ENCODE assay signal across 1 cellular context in the genomic region with DNA sequence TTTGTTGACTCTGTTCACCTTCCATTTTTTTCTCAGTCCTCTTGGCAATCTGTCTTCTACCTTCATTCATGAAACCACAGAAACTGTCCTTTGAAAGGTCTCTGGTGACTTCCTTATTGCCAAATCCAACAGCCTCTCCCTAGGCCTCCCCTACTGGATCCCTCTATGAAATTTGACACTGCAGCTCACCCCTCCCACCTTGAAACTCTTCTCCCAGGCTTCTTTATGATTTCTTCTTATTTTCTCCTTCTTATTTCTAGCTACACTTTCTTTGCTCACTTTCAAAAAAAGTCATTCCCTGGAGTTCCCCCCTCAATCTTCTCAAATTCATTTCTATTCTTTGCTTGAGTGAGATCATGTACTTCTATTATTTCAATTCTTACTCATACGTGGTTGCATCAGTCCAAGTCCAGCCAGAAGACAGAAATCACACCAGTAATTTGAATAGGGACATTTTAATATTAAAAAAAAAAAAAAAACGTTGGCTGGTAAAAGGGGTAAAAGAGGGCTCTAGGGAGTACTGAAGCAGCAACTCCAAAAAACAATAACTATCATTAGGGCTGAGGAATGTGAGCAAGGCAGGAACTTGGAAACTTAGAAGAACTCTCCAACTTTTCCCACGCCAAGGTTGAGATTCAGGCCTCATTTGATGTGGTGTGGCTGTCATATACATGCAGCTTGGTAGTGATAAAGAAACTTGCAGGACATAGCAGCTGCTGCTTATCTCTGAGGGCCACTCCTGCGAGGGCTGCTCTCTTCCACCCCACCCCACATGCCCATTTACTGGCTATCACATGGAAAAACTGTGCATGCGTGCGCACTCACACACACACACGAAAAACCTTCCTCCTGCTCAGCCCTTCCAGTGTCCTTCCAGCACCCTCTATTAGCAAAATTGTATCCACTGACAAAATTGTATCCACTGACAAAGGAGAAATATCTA.
TF ChIP-seq lines count a peak whose summit lies in the region.

No MANE protein-coding gene starts in this region.

TF ChIP-seq in HEK293, 187 proteins besides CTCF, POLR2A, EP300 and RAD21 (continued from another document):
- TF ChIP-seq, protein P1, sequence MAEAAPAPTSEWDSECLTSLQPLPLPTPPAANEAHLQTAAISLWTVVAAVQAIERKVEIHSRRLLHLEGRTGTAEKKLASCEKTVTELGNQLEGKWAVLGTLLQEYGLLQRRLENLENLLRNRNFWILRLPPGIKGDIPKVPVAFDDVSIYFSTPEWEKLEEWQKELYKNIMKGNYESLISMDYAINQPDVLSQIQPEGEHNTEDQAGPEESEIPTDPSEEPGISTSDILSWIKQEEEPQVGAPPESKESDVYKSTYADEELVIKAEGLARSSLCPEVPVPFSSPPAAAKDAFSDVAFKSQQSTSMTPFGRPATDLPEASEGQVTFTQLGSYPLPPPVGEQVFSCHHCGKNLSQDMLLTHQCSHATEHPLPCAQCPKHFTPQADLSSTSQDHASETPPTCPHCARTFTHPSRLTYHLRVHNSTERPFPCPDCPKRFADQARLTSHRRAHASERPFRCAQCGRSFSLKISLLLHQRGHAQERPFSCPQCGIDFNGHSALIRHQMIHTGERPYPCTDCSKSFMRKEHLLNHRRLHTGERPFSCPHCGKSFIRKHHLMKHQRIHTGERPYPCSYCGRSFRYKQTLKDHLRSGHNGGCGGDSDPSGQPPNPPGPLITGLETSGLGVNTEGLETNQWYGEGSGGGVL (tag by site-specific recombination; IDR thresholded peaks at IDR 0.05), result peak; percentile 69
- no peak for TF ChIP-seq ZNF585B (tag by site-specific recombination; IDR thresholded peaks at IDR 0.05)
- peak; percentile 22; the same call in 1 of the 2 replicates for TF ChIP-seq SP7 (tag by site-specific recombination; IDR thresholded peaks at IDR 0.05)
- TF ChIP-seq YY2 (tag by site-specific recombination; IDR thresholded peaks at IDR 0.05), result no peak
- TF ChIP-seq, protein P2, sequence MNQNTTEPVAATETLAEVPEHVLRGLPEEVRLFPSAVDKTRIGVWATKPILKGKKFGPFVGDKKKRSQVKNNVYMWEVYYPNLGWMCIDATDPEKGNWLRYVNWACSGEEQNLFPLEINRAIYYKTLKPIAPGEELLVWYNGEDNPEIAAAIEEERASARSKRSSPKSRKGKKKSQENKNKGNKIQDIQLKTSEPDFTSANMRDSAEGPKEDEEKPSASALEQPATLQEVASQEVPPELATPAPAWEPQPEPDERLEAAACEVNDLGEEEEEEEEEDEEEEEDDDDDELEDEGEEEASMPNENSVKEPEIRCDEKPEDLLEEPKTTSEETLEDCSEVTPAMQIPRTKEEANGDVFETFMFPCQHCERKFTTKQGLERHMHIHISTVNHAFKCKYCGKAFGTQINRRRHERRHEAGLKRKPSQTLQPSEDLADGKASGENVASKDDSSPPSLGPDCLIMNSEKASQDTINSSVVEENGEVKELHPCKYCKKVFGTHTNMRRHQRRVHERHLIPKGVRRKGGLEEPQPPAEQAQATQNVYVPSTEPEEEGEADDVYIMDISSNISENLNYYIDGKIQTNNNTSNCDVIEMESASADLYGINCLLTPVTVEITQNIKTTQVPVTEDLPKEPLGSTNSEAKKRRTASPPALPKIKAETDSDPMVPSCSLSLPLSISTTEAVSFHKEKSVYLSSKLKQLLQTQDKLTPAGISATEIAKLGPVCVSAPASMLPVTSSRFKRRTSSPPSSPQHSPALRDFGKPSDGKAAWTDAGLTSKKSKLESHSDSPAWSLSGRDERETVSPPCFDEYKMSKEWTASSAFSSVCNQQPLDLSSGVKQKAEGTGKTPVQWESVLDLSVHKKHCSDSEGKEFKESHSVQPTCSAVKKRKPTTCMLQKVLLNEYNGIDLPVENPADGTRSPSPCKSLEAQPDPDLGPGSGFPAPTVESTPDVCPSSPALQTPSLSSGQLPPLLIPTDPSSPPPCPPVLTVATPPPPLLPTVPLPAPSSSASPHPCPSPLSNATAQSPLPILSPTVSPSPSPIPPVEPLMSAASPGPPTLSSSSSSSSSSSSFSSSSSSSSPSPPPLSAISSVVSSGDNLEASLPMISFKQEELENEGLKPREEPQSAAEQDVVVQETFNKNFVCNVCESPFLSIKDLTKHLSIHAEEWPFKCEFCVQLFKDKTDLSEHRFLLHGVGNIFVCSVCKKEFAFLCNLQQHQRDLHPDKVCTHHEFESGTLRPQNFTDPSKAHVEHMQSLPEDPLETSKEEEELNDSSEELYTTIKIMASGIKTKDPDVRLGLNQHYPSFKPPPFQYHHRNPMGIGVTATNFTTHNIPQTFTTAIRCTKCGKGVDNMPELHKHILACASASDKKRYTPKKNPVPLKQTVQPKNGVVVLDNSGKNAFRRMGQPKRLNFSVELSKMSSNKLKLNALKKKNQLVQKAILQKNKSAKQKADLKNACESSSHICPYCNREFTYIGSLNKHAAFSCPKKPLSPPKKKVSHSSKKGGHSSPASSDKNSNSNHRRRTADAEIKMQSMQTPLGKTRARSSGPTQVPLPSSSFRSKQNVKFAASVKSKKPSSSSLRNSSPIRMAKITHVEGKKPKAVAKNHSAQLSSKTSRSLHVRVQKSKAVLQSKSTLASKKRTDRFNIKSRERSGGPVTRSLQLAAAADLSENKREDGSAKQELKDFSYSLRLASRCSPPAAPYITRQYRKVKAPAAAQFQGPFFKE (tag by site-specific recombination; IDR thresholded peaks at IDR 0.05; ENCODE audit: borderline replicate concordance), result no peak
- TF ChIP-seq MEIS1 (CRISPR knock-in tag; IDR thresholded peaks at IDR 0.05; ENCODE audit: borderline replicate concordance), result no peak
- 0 out of 2 replicates have a peak, but pooled peaks have one; percentile 27 for TF ChIP-seq ZXDB (tag by site-specific recombination; IDR thresholded peaks at IDR 0.05)
- no peak for TF ChIP-seq GFI1B (tag by site-specific recombination; IDR thresholded peaks at IDR 0.05)
- no peak for TF ChIP-seq ZNF184 (tag by site-specific recombination; IDR thresholded peaks at IDR 0.05)
- 0 out of 2 replicates have a peak, but pooled peaks have one; percentile 30 for TF ChIP-seq OSR2 (tag by site-specific recombination; IDR thresholded peaks at IDR 0.05)
- no peak for TF ChIP-seq ZNF175 (tag by site-specific recombination; IDR thresholded peaks at IDR 0.05)
- TF ChIP-seq MZF1 (tag by site-specific recombination; IDR thresholded peaks at IDR 0.05; ENCODE audit: borderline replicate concordance), result peak; percentile 75; the same call in 1 of the 2 replicates
- TF ChIP-seq, protein P3, sequence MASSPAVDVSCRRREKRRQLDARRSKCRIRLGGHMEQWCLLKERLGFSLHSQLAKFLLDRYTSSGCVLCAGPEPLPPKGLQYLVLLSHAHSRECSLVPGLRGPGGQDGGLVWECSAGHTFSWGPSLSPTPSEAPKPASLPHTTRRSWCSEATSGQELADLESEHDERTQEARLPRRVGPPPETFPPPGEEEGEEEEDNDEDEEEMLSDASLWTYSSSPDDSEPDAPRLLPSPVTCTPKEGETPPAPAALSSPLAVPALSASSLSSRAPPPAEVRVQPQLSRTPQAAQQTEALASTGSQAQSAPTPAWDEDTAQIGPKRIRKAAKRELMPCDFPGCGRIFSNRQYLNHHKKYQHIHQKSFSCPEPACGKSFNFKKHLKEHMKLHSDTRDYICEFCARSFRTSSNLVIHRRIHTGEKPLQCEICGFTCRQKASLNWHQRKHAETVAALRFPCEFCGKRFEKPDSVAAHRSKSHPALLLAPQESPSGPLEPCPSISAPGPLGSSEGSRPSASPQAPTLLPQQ (tag by site-specific recombination; IDR thresholded peaks at IDR 0.05), result peak; percentile 23; the same call in 1 of the 2 replicates
- peak; percentile 65; the same call in 1 of the 2 replicates for TF ChIP-seq ZNF341 (tag by site-specific recombination; IDR thresholded peaks at IDR 0.05; ENCODE audit: low read depth)
- TF ChIP-seq ZNF335 (tag by site-specific recombination; conservative IDR thresholded peaks at IDR 0.05), result peak; percentile 43
- 0 out of 2 replicates have a peak, but pooled peaks have one; percentile 25 for TF ChIP-seq ZFP69B (tag by site-specific recombination; IDR thresholded peaks at IDR 0.05)
- TF ChIP-seq ZNF394 (tag by site-specific recombination; IDR thresholded peaks at IDR 0.05; ENCODE audit: borderline replicate concordance), result peak; percentile 31; the same call in 1 of the 2 replicates
- TF ChIP-seq ZNF366 (tag by site-specific recombination; conservative IDR thresholded peaks at IDR 0.05), result peak; percentile 65
- TF ChIP-seq KLF1 (tag by site-specific recombination; IDR thresholded peaks at IDR 0.05), result no peak
- peak; percentile 22; the same call in 1 of the 2 replicates for TF ChIP-seq ZNF24 (tag by site-specific recombination; IDR thresholded peaks at IDR 0.05)
- TF ChIP-seq, protein P4, sequence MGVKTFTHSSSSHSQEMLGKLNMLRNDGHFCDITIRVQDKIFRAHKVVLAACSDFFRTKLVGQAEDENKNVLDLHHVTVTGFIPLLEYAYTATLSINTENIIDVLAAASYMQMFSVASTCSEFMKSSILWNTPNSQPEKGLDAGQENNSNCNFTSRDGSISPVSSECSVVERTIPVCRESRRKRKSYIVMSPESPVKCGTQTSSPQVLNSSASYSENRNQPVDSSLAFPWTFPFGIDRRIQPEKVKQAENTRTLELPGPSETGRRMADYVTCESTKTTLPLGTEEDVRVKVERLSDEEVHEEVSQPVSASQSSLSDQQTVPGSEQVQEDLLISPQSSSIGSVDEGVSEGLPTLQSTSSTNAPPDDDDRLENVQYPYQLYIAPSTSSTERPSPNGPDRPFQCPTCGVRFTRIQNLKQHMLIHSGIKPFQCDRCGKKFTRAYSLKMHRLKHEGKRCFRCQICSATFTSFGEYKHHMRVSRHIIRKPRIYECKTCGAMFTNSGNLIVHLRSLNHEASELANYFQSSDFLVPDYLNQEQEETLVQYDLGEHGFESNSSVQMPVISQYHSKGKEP (tag by site-specific recombination; IDR thresholded peaks at IDR 0.05), result no peak
- TF ChIP-seq, protein P5, sequence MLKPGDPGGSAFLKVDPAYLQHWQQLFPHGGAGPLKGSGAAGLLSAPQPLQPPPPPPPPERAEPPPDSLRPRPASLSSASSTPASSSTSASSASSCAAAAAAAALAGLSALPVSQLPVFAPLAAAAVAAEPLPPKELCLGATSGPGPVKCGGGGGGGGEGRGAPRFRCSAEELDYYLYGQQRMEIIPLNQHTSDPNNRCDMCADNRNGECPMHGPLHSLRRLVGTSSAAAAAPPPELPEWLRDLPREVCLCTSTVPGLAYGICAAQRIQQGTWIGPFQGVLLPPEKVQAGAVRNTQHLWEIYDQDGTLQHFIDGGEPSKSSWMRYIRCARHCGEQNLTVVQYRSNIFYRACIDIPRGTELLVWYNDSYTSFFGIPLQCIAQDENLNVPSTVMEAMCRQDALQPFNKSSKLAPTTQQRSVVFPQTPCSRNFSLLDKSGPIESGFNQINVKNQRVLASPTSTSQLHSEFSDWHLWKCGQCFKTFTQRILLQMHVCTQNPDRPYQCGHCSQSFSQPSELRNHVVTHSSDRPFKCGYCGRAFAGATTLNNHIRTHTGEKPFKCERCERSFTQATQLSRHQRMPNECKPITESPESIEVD (tag by site-specific recombination; IDR thresholded peaks at IDR 0.05), result peak; percentile 87
- TF ChIP-seq, protein P6, sequence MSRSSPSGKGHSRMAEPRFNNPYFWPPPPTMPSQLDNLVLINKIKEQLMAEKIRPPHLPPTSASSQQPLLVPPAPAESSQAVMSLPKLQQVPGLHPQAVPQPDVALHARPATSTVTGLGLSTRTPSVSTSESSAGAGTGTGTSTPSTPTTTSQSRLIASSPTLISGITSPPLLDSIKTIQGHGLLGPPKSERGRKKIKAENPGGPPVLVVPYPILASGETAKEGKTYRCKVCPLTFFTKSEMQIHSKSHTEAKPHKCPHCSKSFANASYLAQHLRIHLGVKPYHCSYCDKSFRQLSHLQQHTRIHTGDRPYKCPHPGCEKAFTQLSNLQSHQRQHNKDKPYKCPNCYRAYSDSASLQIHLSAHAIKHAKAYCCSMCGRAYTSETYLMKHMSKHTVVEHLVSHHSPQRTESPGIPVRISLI (tag by site-specific recombination; IDR thresholded peaks at IDR 0.05), result 0 out of 2 replicates have a peak, but pooled peaks have one; percentile 31
- TF ChIP-seq, protein P7, sequence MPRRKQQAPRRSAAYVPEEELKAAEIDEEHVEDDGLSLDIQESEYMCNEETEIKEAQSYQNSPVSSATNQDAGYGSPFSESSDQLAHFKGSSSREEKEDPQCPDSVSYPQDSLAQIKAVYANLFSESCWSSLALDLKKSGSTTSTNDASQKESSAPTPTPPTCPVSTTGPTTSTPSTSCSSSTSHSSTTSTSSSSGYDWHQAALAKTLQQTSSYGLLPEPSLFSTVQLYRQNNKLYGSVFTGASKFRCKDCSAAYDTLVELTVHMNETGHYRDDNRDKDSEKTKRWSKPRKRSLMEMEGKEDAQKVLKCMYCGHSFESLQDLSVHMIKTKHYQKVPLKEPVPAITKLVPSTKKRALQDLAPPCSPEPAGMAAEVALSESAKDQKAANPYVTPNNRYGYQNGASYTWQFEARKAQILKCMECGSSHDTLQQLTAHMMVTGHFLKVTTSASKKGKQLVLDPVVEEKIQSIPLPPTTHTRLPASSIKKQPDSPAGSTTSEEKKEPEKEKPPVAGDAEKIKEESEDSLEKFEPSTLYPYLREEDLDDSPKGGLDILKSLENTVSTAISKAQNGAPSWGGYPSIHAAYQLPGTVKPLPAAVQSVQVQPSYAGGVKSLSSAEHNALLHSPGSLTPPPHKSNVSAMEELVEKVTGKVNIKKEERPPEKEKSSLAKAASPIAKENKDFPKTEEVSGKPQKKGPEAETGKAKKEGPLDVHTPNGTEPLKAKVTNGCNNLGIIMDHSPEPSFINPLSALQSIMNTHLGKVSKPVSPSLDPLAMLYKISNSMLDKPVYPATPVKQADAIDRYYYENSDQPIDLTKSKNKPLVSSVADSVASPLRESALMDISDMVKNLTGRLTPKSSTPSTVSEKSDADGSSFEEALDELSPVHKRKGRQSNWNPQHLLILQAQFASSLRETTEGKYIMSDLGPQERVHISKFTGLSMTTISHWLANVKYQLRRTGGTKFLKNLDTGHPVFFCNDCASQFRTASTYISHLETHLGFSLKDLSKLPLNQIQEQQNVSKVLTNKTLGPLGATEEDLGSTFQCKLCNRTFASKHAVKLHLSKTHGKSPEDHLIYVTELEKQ (tag by site-specific recombination; IDR thresholded peaks at IDR 0.05; ENCODE audit: borderline replicate concordance), result no peak
